14 cellular contexts compared by ENCODE assay signal in genomic region chr6:33770116-33770832, GRCh38. TPM values are rescaled to one million over a fixed set of nuclear protein-coding genes. Genes with fewer than 3 reads are reported as not detected.
DNase-seq lines count a peak whose midpoint lies in the region; ATAC-seq and TF ChIP-seq lines count a peak whose summit lies in the region.
"Had no signal": no experiment of that assay in that cellular context is flagged by ENCODE, and none has a peak within 500 bp of the region (broad histone marks: within the 10 kb centered on the region; RNA-seq: fewer than 3 reads in every experiment).

No MANE protein-coding gene starts in this region.

- TF ChIP-seq CTCF in dorsolateral prefrontal cortex (IDR thresholded peaks at IDR 0.05 in 54 of 56, conservative IDR thresholded peaks at IDR 0.05 in 2 of 56; ENCODE audit: low read depth in 1 of 56, partially characterized antibody in 56 of 56), result no peak
- no peak for TF ChIP-seq CTCF in nephron progenitor cell (IDR thresholded peaks at IDR 0.05)
- no peak for TF ChIP-seq CTCF in upper lobe of right lung (IDR thresholded peaks at IDR 0.05)

- peak overlapping the region; percentile 28 for H3K4me3 Mint-ChIP-seq in nephron progenitor cell
- no peak overlapping the region for H3K4me3 Mint-ChIP-seq in stimulated activated memory B cell treated with anti-CD40 and anti-IgM and Interleukin-4, amounts not matched to agents 10 μg/mL and 1 μg/mL and 100 μg/mL, for 72 hours

- intact Hi-C loops in dorsolateral prefrontal cortex (cut with DNase I), result loop anchor here (2.0 to 5.0 kb wide), 3 partner anchors 19 to 385 kb away; partner anchors contain the start of gene LEMD2 (in 1 of the 2)
- intact Hi-C loops in upper lobe of right lung (cut with DNase I), result loop anchor here (5.0 to 10.0 kb wide), 2 partner anchors 257 to 385 kb away; no protein-coding TSS in a partner anchor

- H3K27ac ChIP-seq in dorsolateral prefrontal cortex (peak overlapping the region in 40 of 59 donors; percentile 3 to 85 (median 60)), upper lobe of right lung (peak overlapping the region; percentile 81)

- no peaks in the 10 kb centered on the region for H3K9me3 ChIP-seq in upper lobe of right lung
- H3K9me3 ChIP-seq: A549 had no signal

- peak; percentile 19 for DNase-seq in NCI-H2171 treated with DMSO at 0.1 percent for 48 hours (lab: John Stamatoyannopoulos, UW)
- no peak for DNase-seq in NCI-H2171 (lab: John Stamatoyannopoulos, UW)
- DNase-seq in dorsolateral prefrontal cortex, result no peak
- no peak for DNase-seq in nephron progenitor cell
- no peak for DNase-seq in upper lobe of right lung
- DNase-seq in cerebellum (ENCODE audit: low spot score), result no peak
- DNase-seq in GM03348 (ENCODE audit: low spot score), result no peak
- DNase-seq: effector CD8-positive, alpha-beta T cell; heart right ventricle; midbrain; NCI-H526 treated with DMSO at 0.1 percent for 48 hours; T-helper 1 cell had no signal

- no peak for ATAC-seq in upper lobe of right lung
- ATAC-seq in stimulated activated memory B cell treated with anti-CD40 and anti-IgM and Interleukin-4, amounts not matched to agents 10 μg/mL and 1 μg/mL and 100 μg/mL, for 72 hours, result no peak

- H3K27me3 ChIP-seq in dorsolateral prefrontal cortex (no peaks in the 10 kb centered on the region), upper lobe of right lung (no peaks in the 10 kb centered on the region)

- no peak overlapping the region for H3K27ac Mint-ChIP-seq in nephron progenitor cell
- H3K27ac Mint-ChIP-seq in stimulated activated memory B cell treated with anti-CD40 and anti-IgM and Interleukin-4, amounts not matched to agents 10 μg/mL and 1 μg/mL and 100 μg/mL, for 72 hours, result no peak overlapping the region

- H3K4me3 ChIP-seq in dorsolateral prefrontal cortex (no peak overlapping the region), upper lobe of right lung (no peak overlapping the region)
- H3K4me3 ChIP-seq: A549, heart right ventricle had no signal

- peaks cover 34% of the 10 kb centered on the region for H3K4me1 ChIP-seq in upper lobe of right lung

- H3K27me3 Mint-ChIP-seq in nephron progenitor cell (ENCODE audit: low read depth, poor library complexity), result peaks cover 11% of the 10 kb centered on the region
- H3K27me3 Mint-ChIP-seq in stimulated activated memory B cell treated with anti-CD40 and anti-IgM and Interleukin-4, amounts not matched to agents 10 μg/mL and 1 μg/mL and 100 μg/mL, for 72 hours, result peaks cover 39% of the 10 kb centered on the region

- peaks cover 18% of the 10 kb centered on the region for H3K36me3 Mint-ChIP-seq in nephron progenitor cell (ENCODE audit: low read depth)
- H3K36me3 Mint-ChIP-seq in stimulated activated memory B cell treated with anti-CD40 and anti-IgM and Interleukin-4, amounts not matched to agents 10 μg/mL and 1 μg/mL and 100 μg/mL, for 72 hours, result peaks cover 30% of the 10 kb centered on the region

- peaks cover 54% of the 10 kb centered on the region for H3K4me1 Mint-ChIP-seq in nephron progenitor cell
- peaks cover 22% of the 10 kb centered on the region for H3K4me1 Mint-ChIP-seq in stimulated activated memory B cell treated with anti-CD40 and anti-IgM and Interleukin-4, amounts not matched to agents 10 μg/mL and 1 μg/mL and 100 μg/mL, for 72 hours

- peaks cover 13% of the 10 kb centered on the region for H3K9me3 Mint-ChIP-seq in nephron progenitor cell
- H3K9me3 Mint-ChIP-seq in stimulated activated memory B cell treated with anti-CD40 and anti-IgM and Interleukin-4, amounts not matched to agents 10 μg/mL and 1 μg/mL and 100 μg/mL, for 72 hours, result no peaks in the 10 kb centered on the region

- peaks cover 32% of the 10 kb centered on the region for H3K36me3 ChIP-seq in upper lobe of right lung

RNA-seq across cellular contexts. Expression of gene LEMD2, which starts 18.7 kb away (rescaled TPM):
- total RNA-seq in dorsolateral prefrontal cortex, result 10 to 100 TPM; 37.1 to 79.5 (median 56.7) TPM
- 61.5 TPM for total RNA-seq in upper lobe of right lung
- total RNA-seq in cerebellum, result 37.0 TPM

RNA-seq across cellular contexts. Expression of gene IP6K3, which starts 23.6 kb away (rescaled TPM):
- total RNA-seq in dorsolateral prefrontal cortex (10 to 100 TPM in 52 of 120 experiments, 1 to 10 TPM in 68; 1.1 to 55.5 (median 9.0) TPM), upper lobe of right lung (4.6 TPM), cerebellum (0.27 TPM)

RNA-seq across cellular contexts. Expression of gene MLN, which starts 33.5 kb away (rescaled TPM):
- not detected for total RNA-seq in dorsolateral prefrontal cortex
- not detected for total RNA-seq in upper lobe of right lung
- not detected for total RNA-seq in cerebellum
- total RNA-seq: heart right ventricle had no signal

RNA-seq across cellular contexts. Expression of gene UQCC2, which starts 58.8 kb away (rescaled TPM):
- total RNA-seq in dorsolateral prefrontal cortex (10 to 100 TPM; 32.1 to 86.2 (median 53.0) TPM), upper lobe of right lung (40.6 TPM), cerebellum (26.4 TPM)
